8 cellular contexts compared by ENCODE assay signal in the genomic region with DNA sequence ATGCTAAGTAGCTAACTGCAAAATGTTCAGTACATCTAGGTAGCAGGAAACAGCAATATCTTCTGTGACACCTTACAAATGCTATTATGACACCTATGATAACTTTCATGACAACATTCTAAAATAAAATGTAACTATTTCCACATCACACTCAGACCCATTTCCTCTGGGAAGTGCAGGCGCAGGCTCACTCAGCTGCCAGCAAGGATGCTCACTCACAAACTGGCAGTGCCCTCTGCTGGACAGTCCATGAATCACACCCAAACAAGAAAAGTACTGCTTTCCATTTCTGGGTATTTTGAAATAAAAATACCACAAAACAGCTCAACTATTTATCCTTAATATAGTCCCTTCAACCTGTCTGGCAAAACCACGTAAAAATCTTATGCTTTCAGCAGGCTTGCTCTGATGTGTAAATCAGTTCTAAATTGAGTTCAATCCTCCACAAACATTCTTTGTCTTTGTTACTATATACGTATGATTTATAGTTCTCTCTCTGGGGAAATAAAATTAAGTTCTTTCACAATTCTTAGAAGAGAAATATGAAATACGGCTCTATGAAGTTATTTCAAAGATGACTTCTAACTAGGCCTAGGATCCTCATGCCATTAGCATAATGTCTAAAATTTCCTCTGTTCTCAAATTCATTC.
DNase-seq lines count a peak whose midpoint lies in the region; ATAC-seq and TF ChIP-seq lines count a peak whose summit lies in the region.

No MANE protein-coding gene starts in this region.

- peaks cover 7 to 29% (median 17%) of the 10 kb centered on the region in 6 donors for H3K4me1 ChIP-seq in spleen

- ATAC-seq in GM21423 (IDR thresholded peaks at IDR 0.05; ENCODE audit: unreplicated experiment) (peak; percentile 42), HG03439 (IDR thresholded peaks at IDR 0.05; ENCODE audit: unreplicated experiment) (no peak)

- TF ChIP-seq CTCF in astrocyte of the spinal cord (IDR thresholded peaks at IDR 0.05; ENCODE audit: low read depth, low read length) (peak; percentile 84), spleen (IDR thresholded peaks at IDR 0.05 in 8 of 11, conservative IDR thresholded peaks at IDR 0.05 in 3 of 11) (peak; percentile 66 to 87 (median 81))

- H3K36me3 ChIP-seq in spleen = no peaks in the 10 kb centered on the region

- no peak overlapping the region for H3K27ac ChIP-seq in spleen

- intact Hi-C loops in spleen (cut with DNase I; ENCODE audit: low total_unique reads) = loop anchor here (10.0 kb wide), 2 partner anchors 114 to 1454 kb away; no protein-coding TSS in a partner anchor

- TF ChIP-seq POLR2A in spleen (IDR thresholded peaks at IDR 0.05) = no peak

- no peaks in the 10 kb centered on the region for H3K9me3 ChIP-seq in spleen

- in situ Hi-C loops in astrocyte of the spinal cord (cut with HindIII; ENCODE audit: low sequenced_read_pairs) = no loop called here

- DNase-seq in COLO829 (ENCODE audit: low spot score) = peak; percentile 19
- DNase-seq in NCI-H1048 (lab: John Stamatoyannopoulos, UW) = peak; percentile 14
- peak; percentile 100 for DNase-seq in T1000 (lab: John Stamatoyannopoulos, UW)
- peak; percentile 84 for DNase-seq in astrocyte of the spinal cord (ENCODE audit: low read depth, low spot score)
- DNase-seq in iPS DF 19.7 (ENCODE audit: low read depth, low spot score) = peak; percentile 38
- peak; percentile 84 for DNase-seq in spleen

- 21 to 25% (median 25%) methylated on average over 4 of the region's 4 CpGs for WGBS in spleen, 5 donors

- H3K4me3 ChIP-seq in astrocyte of the spinal cord (ENCODE audit: low read depth, low read length) (no peak overlapping the region), spleen (no peak overlapping the region)

- no peaks in the 10 kb centered on the region for H3K27me3 ChIP-seq in spleen (replicated peaks in 1 of 7)

Comparison
In these comparisons a context has a peak if more than half of its experiments do, and no peak if none do; other contexts are left out.
1. DNase-seq: peak in every context shown above with its lines; median percentile 100 in T1000; 84 in astrocyte of the spinal cord; 84 in spleen; 38 in iPS DF 19.7; 19 in COLO829; 14 in NCI-H1048.